ENCODE assay signal across 27 cellular contexts in the genomic region with DNA sequence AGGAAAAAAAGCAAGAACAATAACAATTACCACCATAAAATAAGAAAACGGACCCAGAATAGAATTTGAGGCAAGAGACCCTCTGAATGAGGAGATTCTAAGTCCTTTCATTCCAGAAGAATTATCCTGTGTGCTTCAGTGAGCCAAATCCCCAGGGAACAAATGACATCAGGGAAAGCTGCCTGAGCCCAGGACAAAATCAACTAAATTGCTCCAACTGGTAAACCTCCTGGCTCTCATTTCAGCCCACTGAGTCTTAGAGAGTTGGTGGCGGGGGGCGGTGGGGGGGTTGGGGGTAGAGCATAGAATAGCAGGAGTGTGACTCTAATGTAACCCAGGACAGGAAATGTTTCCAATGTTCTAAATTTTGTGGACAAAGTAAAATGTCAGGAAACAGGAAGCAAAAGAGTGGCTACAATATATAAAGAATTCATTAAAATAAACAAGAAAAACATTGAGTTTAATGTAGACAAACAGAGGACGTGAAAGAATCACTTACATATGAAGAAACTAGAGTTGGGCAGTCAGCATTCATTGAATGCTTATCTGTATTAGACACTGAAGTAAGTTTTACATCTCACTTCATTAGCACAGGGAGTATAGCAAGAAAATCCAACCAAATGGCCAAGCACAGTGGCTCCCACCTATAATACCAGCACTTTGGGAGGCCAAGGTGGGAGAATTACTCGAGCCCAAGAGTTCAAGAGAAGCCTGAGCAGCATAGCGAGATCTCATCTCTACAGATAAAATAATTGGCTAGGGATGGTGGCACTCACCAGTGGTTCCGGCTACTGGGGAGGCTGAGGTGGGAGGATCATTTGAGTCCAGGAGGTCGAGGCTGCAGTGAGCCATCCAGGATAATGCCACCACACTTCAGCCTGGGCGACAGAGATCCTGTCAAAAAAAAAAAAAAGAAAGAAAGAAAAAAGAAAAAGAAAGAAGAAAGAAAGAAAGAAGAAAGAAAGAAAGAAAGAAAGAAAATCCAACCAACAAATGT.
DNase-seq lines count a peak whose midpoint lies in the region; ATAC-seq and TF ChIP-seq lines count a peak whose summit lies in the region.
"Had no signal": no experiment of that assay in that cellular context is flagged by ENCODE, and none has a peak within 500 bp of the region (broad histone marks: within the 10 kb centered on the region; RNA-seq: fewer than 3 reads in every experiment).

No MANE protein-coding gene starts in this region.

- no peaks in the 10 kb centered on the region for H3F3A ChIP-seq in MM.1S (ENCODE audit: insufficient read depth, low read length)

- DNase-seq in RWPE2 (ENCODE audit: low spot score) = peak; percentile 2
- peak; percentile 10 for DNase-seq in lower lobe of right lung
- no peak for DNase-seq in MM.1S
- no peak for DNase-seq in ecto neural progenitor cell (ENCODE audit: low spot score)
- no peak for DNase-seq in activated T-cell treated with anti-CD3 and anti-CD28 coated beads, Interleukin-2, amount 50 U/mL, for 24 hours
- DNase-seq: activated CD4-positive, alpha-beta T cell treated with anti-CD3 and anti-CD28 coated beads, Interleukin-2, amount 10 ng/mL, durations not matched to agents 24 days and 14 days; activated CD8-positive, alpha-beta memory T cell treated with anti-CD3 and anti-CD28 coated beads, Interleukin-2, amount 10 ng/mL, durations not matched to agents 7 days and 5 days; activated naive CD8-positive, alpha-beta T cell treated with anti-CD3 and anti-CD28 coated beads for 36 hours; CD8-positive, alpha-beta T cell; DMS53; effector memory CD8-positive, alpha-beta T cell; HFFc6; Kasumi-1; kidney glomerular epithelial cell; mesenchymal stem cell; naive thymus-derived CD4-positive, alpha-beta T cell; NCI-H1048; NCI-H187 treated with DMSO at 0.1 percent for 48 hours; NCI-H510A; Peyer's patch; T-helper 17 cell had no signal

- intact Hi-C loops in lower lobe of right lung (cut with DNase I) = no loop called here

- H3K9ac ChIP-seq in subcutaneous abdominal adipose tissue (ENCODE audit: low read length in 5 of 5) (no peak overlapping the region), MM.1S (ENCODE audit: low read length) (no peak overlapping the region)
- H3K9ac ChIP-seq: parathyroid adenoma had no signal

- no peaks in the 10 kb centered on the region for H3K27me3 Mint-ChIP-seq in activated T-cell treated with anti-CD3 and anti-CD28 coated beads, Interleukin-2, amount 50 U/mL, for 24 hours
- H3K27me3 Mint-ChIP-seq: activated naive CD8-positive, alpha-beta T cell treated with anti-CD3 and anti-CD28 coated beads for 36 hours had no signal

- H3K4me3 ChIP-seq in HEK293 (ENCODE audit: low read depth, low read length) (no peak overlapping the region), RWPE2 (ENCODE audit: severe bottlenecking) (no peak overlapping the region), lower lobe of right lung (no peak overlapping the region), subcutaneous abdominal adipose tissue (ENCODE audit: low read depth in 1 of 5, low read length in 5 of 5) (no peak overlapping the region), MM.1S (ENCODE audit: low read length) (no peak overlapping the region)
- H3K4me3 ChIP-seq: Peyer's patch had no signal

- H3K36me3 ChIP-seq in HEK293 (ENCODE audit: control insufficient read depth in 2 of 2, insufficient read depth in 1 of 2, low read length in 2 of 2) = no peaks in the 10 kb centered on the region
- H3K36me3 ChIP-seq in RWPE2 (ENCODE audit: low read depth) = no peaks in the 10 kb centered on the region
- no peaks in the 10 kb centered on the region for H3K36me3 ChIP-seq in lower lobe of right lung
- H3K36me3 ChIP-seq in subcutaneous abdominal adipose tissue (ENCODE audit: control insufficient read depth in 5 of 5, insufficient read depth in 5 of 5, low read length in 5 of 5) = no peaks in the 10 kb centered on the region
- H3K36me3 ChIP-seq in MM.1S (replicated peaks; ENCODE audit: insufficient read depth, low read length) = no peaks in the 10 kb centered on the region
- H3K36me3 ChIP-seq: Peyer's patch had no signal

- H2AFZ ChIP-seq in MM.1S (ENCODE audit: low read length) = no peak overlapping the region
- H2AFZ ChIP-seq: parathyroid adenoma had no signal

- no peak for ATAC-seq in RWPE2 (ENCODE audit: low read depth)
- ATAC-seq in lower lobe of right lung = no peak
- ATAC-seq in GM19023 (IDR thresholded peaks at IDR 0.05; ENCODE audit: unreplicated experiment) = no peak
- ATAC-seq: activated CD8-positive, alpha-beta memory T cell treated with anti-CD3 and anti-CD28 coated beads, Interleukin-2, amount 10 ng/mL, durations not matched to agents 7 days and 5 days; CD8-positive, alpha-beta T cell; effector memory CD8-positive, alpha-beta T cell; naive thymus-derived CD4-positive, alpha-beta T cell; T-helper 17 cell had no signal

- H3K4me1 ChIP-seq in HEK293 (ENCODE audit: control insufficient read depth, insufficient read depth, low read length) (peaks cover 5% of the 10 kb centered on the region; the same call in 1 of the 2 replicates), RWPE2 (ENCODE audit: insufficient read depth, poor library complexity, severe bottlenecking) (no peaks in the 10 kb centered on the region), lower lobe of right lung (peaks cover 52% of the 10 kb centered on the region), subcutaneous abdominal adipose tissue (ENCODE audit: control insufficient read depth in 5 of 5, insufficient read depth in 5 of 5, low read length in 5 of 5) (peaks cover 18 to 50% (median 41%) of the 10 kb centered on the region in 5 donors), MM.1S (ENCODE audit: low read length) (no peaks in the 10 kb centered on the region)
- H3K4me1 ChIP-seq: parathyroid adenoma had no signal

- H3K27ac Mint-ChIP-seq in activated T-cell treated with anti-CD3 and anti-CD28 coated beads, Interleukin-2, amount 50 U/mL, for 24 hours = no peak overlapping the region
- H3K27ac Mint-ChIP-seq: activated CD4-positive, alpha-beta T cell treated with anti-CD3 and anti-CD28 coated beads, Interleukin-2, amount 10 ng/mL, durations not matched to agents 24 days and 14 days; activated CD8-positive, alpha-beta memory T cell treated with anti-CD3 and anti-CD28 coated beads, Interleukin-2, amount 10 ng/mL, durations not matched to agents 7 days and 5 days; activated naive CD8-positive, alpha-beta T cell treated with anti-CD3 and anti-CD28 coated beads for 36 hours; activated T-helper 2 cell treated with anti-CD3 and anti-CD28 coated beads, Interferon-gamma antibody, Interleukin-2, Interleukin-4, amounts not matched to agents 10 μg/mL and 5 μg/mL and 100 μg/mL, durations not matched to agents 14 hours and 24 hours and 36 hours; CD8-positive, alpha-beta T cell; HFFc6; T-helper 17 cell had no signal

- no peaks in the 10 kb centered on the region for H3K9me3 Mint-ChIP-seq in activated T-cell treated with anti-CD3 and anti-CD28 coated beads, Interleukin-2, amount 50 U/mL, for 24 hours
- H3K9me3 Mint-ChIP-seq: activated CD4-positive, alpha-beta T cell treated with anti-CD3 and anti-CD28 coated beads, Interleukin-2, amount 10 ng/mL, durations not matched to agents 24 days and 14 days; activated naive CD8-positive, alpha-beta T cell treated with anti-CD3 and anti-CD28 coated beads for 36 hours; activated T-helper 2 cell treated with anti-CD3 and anti-CD28 coated beads, Interferon-gamma antibody, Interleukin-2, Interleukin-4, amounts not matched to agents 10 μg/mL and 5 μg/mL and 100 μg/mL, durations not matched to agents 14 hours and 24 hours and 36 hours; CD8-positive, alpha-beta T cell; effector memory CD8-positive, alpha-beta T cell; naive thymus-derived CD4-positive, alpha-beta T cell had no signal

- H3K4me3 Mint-ChIP-seq in activated T-cell treated with anti-CD3 and anti-CD28 coated beads, Interleukin-2, amount 50 U/mL, for 24 hours = no peak overlapping the region
- H3K4me3 Mint-ChIP-seq: activated CD4-positive, alpha-beta T cell treated with anti-CD3 and anti-CD28 coated beads, Interleukin-2, amount 10 ng/mL, durations not matched to agents 24 days and 14 days; activated CD8-positive, alpha-beta memory T cell treated with anti-CD3 and anti-CD28 coated beads, Interleukin-2, amount 10 ng/mL, durations not matched to agents 7 days and 5 days; activated naive CD8-positive, alpha-beta T cell treated with anti-CD3 and anti-CD28 coated beads for 36 hours; CD8-positive, alpha-beta T cell; effector memory CD8-positive, alpha-beta T cell; HFFc6; naive thymus-derived CD4-positive, alpha-beta T cell; T-helper 17 cell had no signal

- H3K79me2 ChIP-seq in MM.1S (ENCODE audit: low read length) = no peaks in the 10 kb centered on the region
- H3K79me2 ChIP-seq: parathyroid adenoma had no signal

- no peaks in the 10 kb centered on the region for H3K36me3 Mint-ChIP-seq in activated T-cell treated with anti-CD3 and anti-CD28 coated beads, Interleukin-2, amount 50 U/mL, for 24 hours (ENCODE audit: low read depth)
- H3K36me3 Mint-ChIP-seq: CD8-positive, alpha-beta T cell had no signal

- CTCF ChIA-PET in HEK293 (lab: Yijun Ruan, JAX) = no interaction called here

- H3K4me2 ChIP-seq in MM.1S (ENCODE audit: low read depth, low read length) = no peak overlapping the region

- H3K4me1 Mint-ChIP-seq in activated T-cell treated with anti-CD3 and anti-CD28 coated beads, Interleukin-2, amount 50 U/mL, for 24 hours (ENCODE audit: low read depth) = peaks cover 5% of the 10 kb centered on the region

- no peaks in the 10 kb centered on the region for H3K9me2 ChIP-seq in MM.1S (replicated peaks; ENCODE audit: insufficient read depth, low read length)

- POLR2A ChIA-PET in HEK293 (lab: Yijun Ruan, JAX) = no interaction called here

- H3K27ac ChIP-seq in HEK293 (ENCODE audit: extremely low read depth, low read depth, low read length) (no peak overlapping the region), RWPE2 (ENCODE audit: poor library complexity, severe bottlenecking) (no peak overlapping the region), lower lobe of right lung (no peak overlapping the region), subcutaneous abdominal adipose tissue (ENCODE audit: low read depth, low read length) (peak overlapping the region; percentile 76), MM.1S (ENCODE audit: low read length) (no peak overlapping the region)
- H3K27ac ChIP-seq: parathyroid adenoma, VCaP had no signal

- H3K9me3 ChIP-seq in HEK293 (ENCODE audit: control insufficient read depth, insufficient read depth, low read depth, low read length) (no peaks in the 10 kb centered on the region), RWPE2 (ENCODE audit: severe bottlenecking) (no peaks in the 10 kb centered on the region), lower lobe of right lung (no peaks in the 10 kb centered on the region), subcutaneous abdominal adipose tissue (ENCODE audit: control insufficient read depth in 5 of 5, low read length in 5 of 5) (no peaks in the 10 kb centered on the region), MM.1S (replicated peaks; ENCODE audit: insufficient read depth, low read length) (no peaks in the 10 kb centered on the region)
- H3K9me3 ChIP-seq: Peyer's patch had no signal

- H3K27me3 ChIP-seq in RWPE2 (ENCODE audit: insufficient read depth, poor library complexity, severe bottlenecking) = no peaks in the 10 kb centered on the region
- H3K27me3 ChIP-seq in lower lobe of right lung (ENCODE audit: low read depth) = no peaks in the 10 kb centered on the region
- H3K27me3 ChIP-seq in subcutaneous abdominal adipose tissue (ENCODE audit: control insufficient read depth in 5 of 5, insufficient read depth in 4 of 5, low read length in 5 of 5) = peaks cover 0 to 2% (median 0%) of the 10 kb centered on the region in 5 donors
- peaks cover 3% of the 10 kb centered on the region; the same call in 1 of the 2 replicates for H3K27me3 ChIP-seq in MM.1S (replicated peaks; ENCODE audit: insufficient read depth, low read length)
- H3K27me3 ChIP-seq: Peyer's patch had no signal

- TF ChIP-seq CTCF in HEK293 (tag by site-specific recombination; IDR thresholded peaks at IDR 0.05) = no peak
- no peak for TF ChIP-seq CTCF in RWPE2 (IDR thresholded peaks at IDR 0.05; ENCODE audit: poor library complexity, severe bottlenecking)
- TF ChIP-seq CTCF in lower lobe of right lung (IDR thresholded peaks at IDR 0.05) = no peak
- TF ChIP-seq CTCF in MM.1S (IDR thresholded peaks at IDR 0.05; ENCODE audit: low read length) = no peak

- H4K20me1 ChIP-seq in MM.1S (ENCODE audit: insufficient read depth, low read length) = no peaks in the 10 kb centered on the region

Comparison
In these comparisons a context has a peak if more than half of its experiments do, and no peak if none do; other contexts are left out.
1. DNase-seq: peak in RWPE2 (single experiment) and lower lobe of right lung (single experiment); none in MM.1S (single experiment), ecto neural progenitor cell (single experiment) and activated T-cell treated with anti-CD3 and anti-CD28 coated beads, Interleukin-2, amount 50 U/mL, for 24 hours (single experiment).